ENCODE assay signal across 8 cellular contexts in the genomic region with DNA sequence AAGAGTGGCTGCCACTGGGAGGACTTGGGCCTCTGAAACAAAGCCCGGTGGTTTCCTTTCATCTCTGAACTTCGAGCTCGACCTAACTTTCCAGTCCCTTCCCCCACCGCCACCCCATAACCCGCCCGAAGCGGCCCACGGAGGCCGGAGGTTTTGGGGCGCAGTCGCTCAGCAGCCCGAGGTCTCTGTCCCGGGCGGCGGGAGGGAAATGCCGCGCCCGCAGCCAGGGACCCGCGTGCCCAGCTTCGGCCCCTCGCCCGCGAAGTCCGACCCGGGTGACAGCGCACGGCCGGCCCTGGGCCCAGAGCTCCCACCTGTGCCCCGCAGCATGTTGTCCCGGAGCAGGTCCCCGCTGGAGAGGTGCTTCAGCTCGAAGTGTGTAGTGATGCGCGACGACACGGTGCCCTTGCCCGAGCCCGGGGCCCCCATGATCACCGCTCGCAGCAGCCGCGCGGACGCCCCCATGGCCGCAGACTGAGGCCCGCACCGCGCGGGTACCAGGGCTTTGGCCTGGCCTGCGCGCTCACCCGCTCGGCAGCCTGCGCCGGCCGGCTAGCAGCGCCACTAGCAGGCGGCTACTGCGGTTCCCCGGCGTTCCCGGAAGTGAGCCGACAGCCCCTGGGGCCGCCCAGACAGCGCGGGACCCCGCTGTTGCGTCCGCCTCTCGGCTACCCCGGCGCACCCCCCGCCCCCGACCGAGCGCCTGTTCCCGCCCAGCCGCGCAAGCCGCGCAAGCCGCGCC. TPM values are rescaled to one million over a fixed set of nuclear protein-coding genes. Genes with fewer than 3 reads are reported as not detected.
A peak's percentile ranks its signal among the peaks of the same experiment; 100 is the strongest.
DNase-seq lines count a peak whose midpoint lies in the region; ATAC-seq lines count a peak whose summit lies in the region.

A gene (minus strand): TSS at position 580 of the 742 bp plus-strand sequence. CDS start 115 bp downstream, at position 465.

- CTCF ChIA-PET in CD8-positive, alpha-beta memory T cell (lab: Charles Lee), result interaction anchor here (0.9 to 4.2 kb wide), 17 partner anchors 9 to 703 kb away, joined by 3 to 35 read pairs (median 4); a partner anchor contains a TSS
- CTCF ChIA-PET in activated CD8-positive, alpha-beta memory T cell treated with anti-CD3 and anti-CD28 coated beads, Interleukin-2, amount 10 ng/mL, durations not matched to agents 7 days and 5 days (lab: Charles Lee), result interaction anchor here (0.7 to 4.3 kb wide), 17 partner anchors 9 to 888 kb away, joined by 3 to 18 read pairs (median 4); a partner anchor contains a TSS

- peak within 1 kb of the TSS; percentile 85 to 100 (median 94) for H3K4me3 Mint-ChIP-seq in CD8-positive, alpha-beta memory T cell
- H3K4me3 Mint-ChIP-seq in activated CD8-positive, alpha-beta memory T cell treated with anti-CD3 and anti-CD28 coated beads, Interleukin-2, amount 10 ng/mL, durations not matched to agents 7 days and 5 days, result peak within 1 kb of the TSS; percentile 86

- no peaks in the 10 kb centered on the region for H3K9me3 ChIP-seq in CD8-positive, alpha-beta memory T cell (ENCODE audit: low read length)
- H3K9me3 ChIP-seq in endocrine pancreas (ENCODE audit: control insufficient read depth, low read length), result no peaks in the 10 kb centered on the region

- peak; percentile 85 to 92 (median 87) for DNase-seq in CD8-positive, alpha-beta memory T cell
- DNase-seq in NK-92 (lab: John Stamatoyannopoulos, UW; ENCODE audit: unreplicated experiment) (peak; percentile 32), mesenteric fat pad (ENCODE audit: low spot score) (peak; percentile 95)
- peak; percentile 94 for DNase-seq in activated CD8-positive, alpha-beta memory T cell treated with anti-CD3 and anti-CD28 coated beads, Interleukin-2, amount 10 ng/mL, durations not matched to agents 7 days and 5 days
- DNase-seq in stimulated activated CD8-positive, alpha-beta memory T cell treated with anti-CD3 and anti-CD28 coated beads, Interleukin-15, amount 100 ng/mL, for 24 hours (ENCODE audit: low read depth), result peak; percentile 75

- peaks cover 30 to 50% (median 43%) of the 10 kb centered on the region in 3 donors for H3K4me1 Mint-ChIP-seq in CD8-positive, alpha-beta memory T cell
- peaks cover 24% of the 10 kb centered on the region for H3K4me1 Mint-ChIP-seq in activated CD8-positive, alpha-beta memory T cell treated with anti-CD3 and anti-CD28 coated beads, Interleukin-2, amount 10 ng/mL, durations not matched to agents 7 days and 5 days

- peak within 1 kb of the TSS; percentile 79 for H3K27ac ChIP-seq in CD8-positive, alpha-beta memory T cell (ENCODE audit: low read depth, low read length)

- no peaks in the 10 kb centered on the region for H3K27me3 Mint-ChIP-seq in CD8-positive, alpha-beta memory T cell
- no peaks in the 10 kb centered on the region for H3K27me3 Mint-ChIP-seq in activated CD8-positive, alpha-beta memory T cell treated with anti-CD3 and anti-CD28 coated beads, Interleukin-2, amount 10 ng/mL, durations not matched to agents 7 days and 5 days

- H3K36me3 Mint-ChIP-seq in CD8-positive, alpha-beta memory T cell, result peaks cover 0 to 5% (median 0%) of the 10 kb centered on the region in 3 donors
- peaks cover 8% of the 10 kb centered on the region for H3K36me3 Mint-ChIP-seq in activated CD8-positive, alpha-beta memory T cell treated with anti-CD3 and anti-CD28 coated beads, Interleukin-2, amount 10 ng/mL, durations not matched to agents 7 days and 5 days

- peak within 1 kb of the TSS; percentile 86 for H3K4me3 ChIP-seq in CD8-positive, alpha-beta memory T cell (ENCODE audit: low read length)
- peak within 1 kb of the TSS; percentile 91 for H3K4me3 ChIP-seq in endocrine pancreas (ENCODE audit: control insufficient read depth, insufficient read depth, low read length)

- no peaks in the 10 kb centered on the region for H3K27me3 ChIP-seq in CD8-positive, alpha-beta memory T cell (ENCODE audit: insufficient read depth, low read length, poor library complexity, severe bottlenecking)
- no peaks in the 10 kb centered on the region for H3K27me3 ChIP-seq in endocrine pancreas (ENCODE audit: control insufficient read depth, insufficient read depth, low read length)

- peaks cover 25% of the 10 kb centered on the region for H3K4me1 ChIP-seq in CD8-positive, alpha-beta memory T cell (ENCODE audit: insufficient read depth, low read length)
- peaks cover 5% of the 10 kb centered on the region for H3K4me1 ChIP-seq in endocrine pancreas (ENCODE audit: control insufficient read depth, insufficient read depth, low read length)

- peak within 1 kb of the TSS; percentile 62 for H3K9ac ChIP-seq in endocrine pancreas (ENCODE audit: control insufficient read depth, insufficient read depth, low read length)

- H3K9me3 Mint-ChIP-seq in CD8-positive, alpha-beta memory T cell, result no peaks in the 10 kb centered on the region
- no peaks in the 10 kb centered on the region for H3K9me3 Mint-ChIP-seq in activated CD8-positive, alpha-beta memory T cell treated with anti-CD3 and anti-CD28 coated beads, Interleukin-2, amount 10 ng/mL, durations not matched to agents 7 days and 5 days (ENCODE audit: low read depth)

- peak within 1 kb of the TSS; percentile 86 to 99 (median 92) for H3K27ac Mint-ChIP-seq in CD8-positive, alpha-beta memory T cell
- H3K27ac Mint-ChIP-seq in activated CD8-positive, alpha-beta memory T cell treated with anti-CD3 and anti-CD28 coated beads, Interleukin-2, amount 10 ng/mL, durations not matched to agents 7 days and 5 days, result peak within 1 kb of the TSS; percentile 89

- POLR2A ChIA-PET in CD8-positive, alpha-beta memory T cell (lab: Charles Lee), result interaction anchor here (0.6 to 2.8 kb wide), 16 partner anchors 8 to 1214 kb away, joined by 3 to 20 read pairs (median 6); a partner anchor contains a TSS

- no peaks in the 10 kb centered on the region for H3K36me3 ChIP-seq in CD8-positive, alpha-beta memory T cell (ENCODE audit: insufficient read depth, low read length)
- no peaks in the 10 kb centered on the region for H3K36me3 ChIP-seq in endocrine pancreas (ENCODE audit: control insufficient read depth, insufficient read depth, low read length)

- ATAC-seq in GM19397 (IDR thresholded peaks at IDR 0.05; ENCODE audit: unreplicated experiment), result peak; percentile 94
- ATAC-seq in HG03558 (IDR thresholded peaks at IDR 0.05; ENCODE audit: extremely low read depth, unreplicated experiment), result peak; percentile 70
- ATAC-seq in activated CD8-positive, alpha-beta memory T cell treated with anti-CD3 and anti-CD28 coated beads, Interleukin-2, amount 10 ng/mL, durations not matched to agents 7 days and 5 days, result peak; percentile 94

RNA-seq across cellular contexts. Expression of the gene that starts here (rescaled TPM):
- total RNA-seq in CD8-positive, alpha-beta memory T cell, result 10 to 100 TPM; 25.3 to 29.8 TPM
- 42.0 TPM for polyA plus RNA-seq in CD8-positive, alpha-beta memory T cell
- 10 to 100 TPM; 35.6 to 35.8 TPM for total RNA-seq in activated CD8-positive, alpha-beta memory T cell treated with anti-CD3 and anti-CD28 coated beads, Interleukin-2, amount 10 ng/mL, durations not matched to agents 7 days and 5 days
- 69.8 TPM for total RNA-seq in mesenteric fat pad

Comparison
In these comparisons a context has a peak if more than half of its experiments do, and no peak if none do; other contexts are left out.
1. Peak in every context shown above with its lines: DNase-seq, ATAC-seq, H3K4me3 ChIP-seq and H3K27ac ChIP-seq.
2. DNase-seq: peak in every context shown above with its lines; median percentile 95 in mesenteric fat pad; 94 in activated CD8-positive, alpha-beta memory T cell treated with anti-CD3 and anti-CD28 coated beads, Interleukin-2, amount 10 ng/mL, durations not matched to agents 7 days and 5 days; 87 in CD8-positive, alpha-beta memory T cell; 75 in stimulated activated CD8-positive, alpha-beta memory T cell treated with anti-CD3 and anti-CD28 coated beads, Interleukin-15, amount 100 ng/mL, for 24 hours; 32 in NK-92.